20 cellular contexts compared by ENCODE assay signal in the genomic region with DNA sequence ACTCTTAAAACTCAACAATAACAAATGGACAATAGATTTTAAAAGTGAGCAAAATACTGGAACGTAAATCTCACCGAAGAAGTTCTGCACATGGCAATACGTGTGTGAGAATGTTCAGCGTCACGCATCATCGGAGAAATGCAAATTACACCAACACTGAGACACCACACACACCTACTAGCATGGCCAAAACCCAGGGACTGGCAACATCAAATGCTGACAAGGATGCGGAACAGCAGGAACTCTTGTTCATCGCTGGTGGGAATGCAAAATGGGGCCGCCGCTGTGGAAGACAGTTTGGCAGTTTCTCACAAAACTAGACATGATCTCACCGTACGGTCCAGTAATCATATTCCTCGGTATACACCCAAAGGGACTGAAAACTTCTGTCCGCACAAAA.
A peak's percentile ranks its signal among the peaks of the same experiment; 100 is the strongest.
DNase-seq lines count a peak whose midpoint lies in the region; ATAC-seq and TF ChIP-seq lines count a peak whose summit lies in the region.
"Had no signal": no experiment of that assay in that cellular context is flagged by ENCODE, and none has a peak within 500 bp of the region (broad histone marks: within the 10 kb centered on the region; RNA-seq: fewer than 3 reads in every experiment).

No MANE protein-coding gene starts in this region.

- ATAC-seq in GM19035 (IDR thresholded peaks at IDR 0.05; ENCODE audit: unreplicated experiment) (peak; percentile 78), HG02852 (IDR thresholded peaks at IDR 0.05; ENCODE audit: unreplicated experiment) (peak; percentile 68), GM19328 (IDR thresholded peaks at IDR 0.05; ENCODE audit: unreplicated experiment) (no peak), HG02884 (IDR thresholded peaks at IDR 0.05; ENCODE audit: unreplicated experiment) (no peak), HG03457 (IDR thresholded peaks at IDR 0.05; ENCODE audit: unreplicated experiment) (no peak)
- ATAC-seq: activated naive CD4-positive, alpha-beta T cell treated with anti-CD3 and anti-CD28 coated beads, Interleukin-2, amount 50 U/mL, for 72 hours; left cardiac atrium had no signal

- no peaks in the 10 kb centered on the region for H3K9me2 ChIP-seq in SU-DHL-6 (replicated peaks; ENCODE audit: insufficient read depth, low read length)

- H3K36me3 ChIP-seq in BLaER1, result no peaks in the 10 kb centered on the region
- H3K36me3 ChIP-seq in SU-DHL-6 (ENCODE audit: low read length), result no peaks in the 10 kb centered on the region
- H3K36me3 ChIP-seq: transverse colon had no signal

- no peak overlapping the region for H2AFZ ChIP-seq in SU-DHL-6 (ENCODE audit: low read depth, low read length, severe bottlenecking)

- no peak overlapping the region for H3K4me3 ChIP-seq in BLaER1
- peak overlapping the region; percentile 17 for H3K4me3 ChIP-seq in SU-DHL-6 (ENCODE audit: insufficient read depth, low read length, poor library complexity, severe bottlenecking)
- H3K4me3 ChIP-seq: transverse colon had no signal

- no peak overlapping the region for H3K27ac ChIP-seq in BLaER1
- no peak overlapping the region for H3K27ac ChIP-seq in SU-DHL-6 (ENCODE audit: low read depth, low read length)
- H3K27ac ChIP-seq: C4-2B, RWPE1, transverse colon had no signal

- no peak for DNase-seq in DMS53 (lab: John Stamatoyannopoulos, UW)
- DNase-seq: 8988T; activated CD4-positive, alpha-beta memory T cell treated with anti-CD3 and anti-CD28 coated beads for 36 hours; activated T-cell treated with anti-CD3 and anti-CD28 coated beads, Interleukin-2, amount 50 U/mL, for 1 hour; foreskin fibroblast; HFFc6; left cardiac atrium; NCI-H1417 treated with DMSO at 0.1 percent for 48 hours; stimulated activated naive CD4-positive, alpha-beta T cell treated with Interleukin-2 at 50 U/mL for 16 hours; transverse colon had no signal

- TF ChIP-seq CTCF in SU-DHL-6 (IDR thresholded peaks at IDR 0.05; ENCODE audit: insufficient read depth, low read length, poor library complexity, severe bottlenecking), result no peak

- peaks cover 55% of the 10 kb centered on the region for H3K4me1 ChIP-seq in BLaER1
- H3K4me1 ChIP-seq: transverse colon had no signal

- no peaks in the 10 kb centered on the region for H3F3A ChIP-seq in SU-DHL-6 (ENCODE audit: insufficient read depth)

- H3K79me2 ChIP-seq in SU-DHL-6 (ENCODE audit: insufficient read depth, low read length), result no peaks in the 10 kb centered on the region

- H3K27me3 ChIP-seq in BLaER1 (peaks cover 42% of the 10 kb centered on the region), SU-DHL-6 (ENCODE audit: low read length) (no peaks in the 10 kb centered on the region)

- H3K4me2 ChIP-seq in BLaER1 (peak overlapping the region; percentile 62), SU-DHL-6 (ENCODE audit: low read depth, low read length, poor library complexity, severe bottlenecking) (peak overlapping the region; percentile 44)

- H4K20me1 ChIP-seq in BLaER1 (no peaks in the 10 kb centered on the region), SU-DHL-6 (ENCODE audit: low read depth, low read length) (no peaks in the 10 kb centered on the region)

- H3K9me3 ChIP-seq in BLaER1 (no peaks in the 10 kb centered on the region), SU-DHL-6 (ENCODE audit: insufficient read depth, low read length) (no peaks in the 10 kb centered on the region)
- H3K9me3 ChIP-seq: transverse colon had no signal

- no peak overlapping the region for H3K9ac ChIP-seq in BLaER1
- no peak overlapping the region for H3K9ac ChIP-seq in SU-DHL-6 (ENCODE audit: low read length)

Comparison
In these comparisons a context has a peak if more than half of its experiments do, and no peak if none do; other contexts are left out.
1. ATAC-seq: peak in GM19035 (single experiment) and HG02852 (single experiment); none in GM19328 (single experiment), HG02884 (single experiment) and HG03457 (single experiment).